Comparison of ENCODE assay signal across 8 cellular contexts in genomic region chr4:82561745-82562552, GRCh38. TPM values are rescaled to one million over a fixed set of nuclear protein-coding genes. Genes with fewer than 3 reads are reported as not detected.
DNase-seq lines count a peak whose midpoint lies in the region; ATAC-seq and TF ChIP-seq lines count a peak whose summit lies in the region.

TMEM150C (minus strand) TSS chr4:82561988; CDS start chr4:82504657, 57,331 bp downstream.

- peak; percentile 7 for DNase-seq in activated naive CD4-positive, alpha-beta T cell treated with anti-CD3 and anti-CD28 coated beads for 36 hours
- no peak for DNase-seq in activated naive CD4-positive, alpha-beta T cell treated with Interleukin-2 at 50 U/mL for 16 hours
- DNase-seq in NCI-H748 treated with DMSO at 0.1 percent for 48 hours (lab: John Stamatoyannopoulos, UW) (peak; percentile 13), colonic mucosa (peak; percentile 26), right lobe of liver (peak; percentile 57 to 64 (median 63))

- no peaks in the 10 kb centered on the region for H3K9me3 Mint-ChIP-seq in activated naive CD4-positive, alpha-beta T cell treated with anti-CD3 and anti-CD28 coated beads for 36 hours

- 12% methylated on average over 9 of the region's 67 CpGs for WGBS in right lobe of liver (ENCODE audit: insufficient coverage, low coverage, low lambda C conversion rate, missing lambda C conversion rate)

- TF ChIP-seq POLR2A in right lobe of liver (IDR thresholded peaks at IDR 0.05) = no peak

- intact Hi-C loops in activated naive CD4-positive, alpha-beta T cell treated with anti-CD3 and anti-CD28 coated beads for 36 hours (cut with micrococcal nuclease) = no loop called here
- intact Hi-C loops in colonic mucosa (cut with DNase I) = no loop called here
- intact Hi-C loops in right lobe of liver (cut with DNase I) = no loop called here

- H3K9me3 ChIP-seq in colonic mucosa = no peaks in the 10 kb centered on the region
- no peaks in the 10 kb centered on the region for H3K9me3 ChIP-seq in right lobe of liver

- no peaks in the 10 kb centered on the region for H3K4me1 ChIP-seq in colonic mucosa
- peaks cover 0 to 27% (median 0%) of the 10 kb centered on the region in 4 donors for H3K4me1 ChIP-seq in right lobe of liver

- H3K27me3 Mint-ChIP-seq in activated naive CD4-positive, alpha-beta T cell treated with anti-CD3 and anti-CD28 coated beads for 36 hours (ENCODE audit: low read depth) = peaks cover 53% of the 10 kb centered on the region

- H3K4me3 ChIP-seq in colonic mucosa = peak within 1 kb of the TSS; percentile 53
- H3K4me3 ChIP-seq in right lobe of liver = peak within 1 kb of the TSS; percentile 63 to 76 (median 75)

- H3K36me3 ChIP-seq in colonic mucosa = no peaks in the 10 kb centered on the region
- H3K36me3 ChIP-seq in right lobe of liver = no peaks in the 10 kb centered on the region

- peak within 1 kb of the TSS; percentile 66 for H3K4me3 Mint-ChIP-seq in activated naive CD4-positive, alpha-beta T cell treated with anti-CD3 and anti-CD28 coated beads for 36 hours

- H3K27ac ChIP-seq in colonic mucosa (no peak within 1 kb of the TSS), right lobe of liver (peak within 1 kb of the TSS in 2 of 3 donors; percentile 56 to 67), temporal lobe (ENCODE audit: low read depth, low read length) (no peak within 1 kb of the TSS)

- H3K27me3 ChIP-seq in colonic mucosa (peaks cover 10% of the 10 kb centered on the region), right lobe of liver (no peaks in the 10 kb centered on the region)

- CTCF ChIA-PET in activated naive CD4-positive, alpha-beta T cell treated with anti-CD3 and anti-CD28 coated beads for 36 hours (lab: Charles Lee) = no interaction called here

- peak; percentile 73 to 83 (median 78) for ATAC-seq in right lobe of liver
- no peak for ATAC-seq in HG02852 (IDR thresholded peaks at IDR 0.05; ENCODE audit: unreplicated experiment)
- ATAC-seq in GM21447 (IDR thresholded peaks at IDR 0.05; ENCODE audit: unreplicated experiment) = no peak

- H3K36me3 Mint-ChIP-seq in activated naive CD4-positive, alpha-beta T cell treated with anti-CD3 and anti-CD28 coated beads for 36 hours (ENCODE audit: low read depth) = no peaks in the 10 kb centered on the region

- peaks cover 11% of the 10 kb centered on the region for H3K4me1 Mint-ChIP-seq in activated naive CD4-positive, alpha-beta T cell treated with anti-CD3 and anti-CD28 coated beads for 36 hours (ENCODE audit: low read depth)

- TF ChIP-seq CTCF in colonic mucosa (IDR thresholded peaks at IDR 0.05) (no peak), right lobe of liver (IDR thresholded peaks at IDR 0.05) (peak; percentile 19 to 45 (median 26))

- H3K9ac ChIP-seq in colonic mucosa (ENCODE audit: low read depth in 2 of 2, low read length in 2 of 2) = peak within 1 kb of the TSS in 1 of 2 donors; percentile 63

- no peak within 1 kb of the TSS for H3K27ac Mint-ChIP-seq in activated naive CD4-positive, alpha-beta T cell treated with anti-CD3 and anti-CD28 coated beads for 36 hours

RNA-seq across cellular contexts. Expression of gene TMEM150C, which starts in this region (rescaled TPM):
- total RNA-seq in activated naive CD4-positive, alpha-beta T cell treated with anti-CD3 and anti-CD28 coated beads for 36 hours = not detected
- total RNA-seq in colonic mucosa = 1 to 10 TPM; 1.2 to 2.5 TPM
- 10 to 100 TPM in 1 of 6 experiments, 1 to 10 TPM in 5; 3.5 to 11.8 (median 6.8) TPM for total RNA-seq in right lobe of liver
- total RNA-seq in temporal lobe = 66.9 TPM

Comparison
In these comparisons a context has a peak if more than half of its experiments do, and no peak if none do; other contexts are left out.
1. Peak in DNase-seq in activated naive CD4-positive, alpha-beta T cell treated with anti-CD3 and anti-CD28 coated beads for 36 hours; RNA of the gene not detected or under 1 TPM.
2. H3K27ac ChIP-seq: peak in right lobe of liver (2 of 3); none in colonic mucosa (single experiment) and temporal lobe (single experiment).
3. ATAC-seq: peak in right lobe of liver (4 of 4); none in HG02852 (single experiment) and GM21447 (single experiment).